Comparison of ENCODE assay signal across 8 cellular contexts in genomic region chr11:121466063-121466794, GRCh38. TPM values are rescaled to one million over a fixed set of nuclear protein-coding genes. Genes with fewer than 3 reads are reported as not detected.
DNase-seq lines count a peak whose midpoint lies in the region; ATAC-seq, FAIRE-seq and TF ChIP-seq lines count a peak whose summit lies in the region.

No MANE protein-coding gene starts in this region.

- H3K9me3 ChIP-seq in kidney (ENCODE audit: control insufficient read depth in 1 of 2, low read length in 2 of 2) = no peaks in the 10 kb centered on the region

- no peak overlapping the region for H3K9ac ChIP-seq in kidney (ENCODE audit: low read length in 2 of 2)

- H3K27me3 ChIP-seq in bronchial epithelial cell (ENCODE audit: control insufficient read depth, insufficient read depth, low read length) = no peaks in the 10 kb centered on the region

- peaks cover 24% of the 10 kb centered on the region for H3K27me3 Mint-ChIP-seq in IgD-negative memory B cell

- peaks cover 14 to 18% of the 10 kb centered on the region in 2 donors for H3K4me1 ChIP-seq in kidney (ENCODE audit: control insufficient read depth in 1 of 2, insufficient read depth in 1 of 2, low read depth in 1 of 2, low read length in 2 of 2)

- H3K4me3 Mint-ChIP-seq in IgD-negative memory B cell = peak overlapping the region; percentile 48 to 89 (median 62)

- peak overlapping the region in 2 of 3 donors; percentile 25 to 34 for H3K27ac Mint-ChIP-seq in IgD-negative memory B cell

- no peak for FAIRE-seq in bronchial epithelial cell (lab: Jason Lieb, UNC)
- no peak for FAIRE-seq in kidney (lab: Jason Lieb, UNC)

- H3K4me3 ChIP-seq in bronchial epithelial cell (ENCODE audit: low read depth, low read length) (no peak overlapping the region), kidney (ENCODE audit: low read length in 2 of 2) (no peak overlapping the region)

- TF ChIP-seq CTCF in bronchial epithelial cell (IDR thresholded peaks at IDR 0.05; ENCODE audit: insufficient read depth, low read length, severe bottlenecking) = no peak
- no peak for TF ChIP-seq CTCF in kidney (IDR thresholded peaks at IDR 0.05; ENCODE audit: borderline replicate concordance, extremely low read depth, insufficient read depth)

- H3K36me3 ChIP-seq in bronchial epithelial cell (ENCODE audit: control insufficient read depth, insufficient read depth, low read length) (no peaks in the 10 kb centered on the region), kidney (ENCODE audit: control insufficient read depth in 1 of 2, insufficient read depth in 2 of 2, low read length in 2 of 2) (no peaks in the 10 kb centered on the region)

- peaks cover 3% of the 10 kb centered on the region for H3K36me3 Mint-ChIP-seq in IgD-negative memory B cell

- peaks cover 48 to 60% (median 52%) of the 10 kb centered on the region in 3 donors for H3K4me1 Mint-ChIP-seq in IgD-negative memory B cell

- in situ Hi-C loops in Caki2 (cut with HindIII; ENCODE audit: low pct_unique_long_range_greater_than_20kb, low sequenced_read_pairs) = no loop called here
- in situ Hi-C loops in SK-MEL-5 (cut with HindIII; ENCODE audit: low pct_unique_long_range_greater_than_20kb, low sequenced_read_pairs) = no loop called here

- DNase-seq in Caki2 (ENCODE audit: low read depth) (peak; percentile 85), SK-MEL-5 (ENCODE audit: low read depth, low spot score) (peak; percentile 66), bronchial epithelial cell (ENCODE audit: low read depth) (peak; percentile 63), kidney (peak; percentile 97)
- peak; percentile 71 for DNase-seq in stimulated activated CD4-positive, alpha-beta T cell treated with anti-CD3 and anti-CD28 coated beads, Interleukin-15, amount 100 ng/mL, for 24 hours

- ATAC-seq in HG03571 (IDR thresholded peaks at IDR 0.05; ENCODE audit: unreplicated experiment) (no peak), GM21423 (IDR thresholded peaks at IDR 0.05; ENCODE audit: unreplicated experiment) (no peak)

- H3K27ac ChIP-seq in kidney (ENCODE audit: low read depth in 2 of 2, low read length in 2 of 2) = peak overlapping the region; percentile 56 to 71

- no peaks in the 10 kb centered on the region for H3K9me3 Mint-ChIP-seq in IgD-negative memory B cell

- intact Hi-C loops in kidney (cut with DNase I) = no loop called here

RNA-seq across cellular contexts. Expression of gene SORL1, which starts 14.1 kb away (rescaled TPM):
- 14.0 and 15.1 TPM in 2 replicates for total RNA-seq in Caki2 (2014; rRNA removed; shearing (Covaris generic); ENCODE audit: low replicate concordance)
- polyA plus RNA-seq in IgD-negative memory B cell (25.8 TPM), kidney (ENCODE audit: insufficient read depth, low read depth, low replicate concordance) (15.2 TPM)
- total RNA-seq in SK-MEL-5 (2014; rRNA removed; shearing (Covaris generic)) = 37.6 and 45.0 TPM in 2 replicates
- polyA plus RNA-seq in SK-MEL-5 (2015; cell fraction: cytosol; rRNA removed) = 39.4 and 52.3 TPM in 2 replicates
- polyA plus RNA-seq in SK-MEL-5 (2015; cell fraction: nucleus; rRNA removed) = 32.8 and 45.2 TPM in 2 replicates
- total RNA-seq in bronchial epithelial cell (11.3 and 15.7 TPM in 2 replicates), kidney (74.2 TPM)
